Comparison of ENCODE assay signal across 25 cellular contexts in the genomic region with DNA sequence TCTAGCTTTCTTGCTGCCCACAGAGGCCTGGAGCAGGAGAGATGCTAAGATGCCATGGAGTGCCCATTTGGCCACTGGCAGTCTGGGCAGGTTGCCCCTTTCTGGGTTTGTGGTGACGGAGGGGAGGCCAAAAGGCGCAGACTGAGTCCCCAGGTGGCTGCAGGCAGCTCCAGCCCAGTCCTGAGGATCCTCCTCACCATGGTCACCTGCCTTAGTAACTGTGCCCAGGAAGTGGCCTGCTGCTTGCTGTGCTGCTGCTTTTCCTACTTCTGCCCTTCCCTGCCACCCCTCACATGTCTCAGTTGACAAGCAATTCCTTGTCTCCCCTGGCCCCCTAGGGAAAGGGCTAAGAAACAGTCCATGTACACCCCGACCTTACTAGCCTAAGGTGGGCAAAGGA.
"Had no signal": no experiment of that assay in that cellular context is flagged by ENCODE, and none has a peak within 500 bp of the region (broad histone marks: within the 10 kb centered on the region; RNA-seq: fewer than 3 reads in every experiment).

No MANE protein-coding gene starts in this region.

- H3K27ac Mint-ChIP-seq: activated CD4-positive, alpha-beta T cell treated with anti-CD3 and anti-CD28 coated beads, Interleukin-2, amount 10 ng/mL, durations not matched to agents 24 days and 14 days; activated CD8-positive, alpha-beta memory T cell treated with anti-CD3 and anti-CD28 coated beads, Interleukin-2, amount 10 ng/mL, durations not matched to agents 7 days and 5 days; activated CD8-positive, alpha-beta T cell treated with anti-CD3 and anti-CD28 coated beads for 36 hours; activated naive CD4-positive, alpha-beta T cell treated with anti-CD3 and anti-CD28 coated beads, Interleukin-2, amount 10 ng/mL, durations not matched to agents 7 days and 5 days; endodermal cell; memory B cell; naive thymus-derived CD4-positive, alpha-beta T cell; stimulated activated naive B cell treated with anti-CD40 and anti-IgM and Interleukin-4, amounts not matched to agents 10 μg/mL and 1 μg/mL and 100 μg/mL, for 72 hours had no signal

- H3K4me1 ChIP-seq: sigmoid colon, upper lobe of right lung had no signal

- H3K36me3 Mint-ChIP-seq: activated CD8-positive, alpha-beta memory T cell treated with anti-CD3 and anti-CD28 coated beads, Interleukin-2, amount 10 ng/mL, durations not matched to agents 7 days and 5 days; activated naive CD4-positive, alpha-beta T cell treated with anti-CD3 and anti-CD28 coated beads, Interleukin-2, amount 10 ng/mL, durations not matched to agents 7 days and 5 days; memory B cell; naive thymus-derived CD4-positive, alpha-beta T cell; stimulated activated naive B cell treated with anti-CD40 and anti-IgM and Interleukin-4, amounts not matched to agents 10 μg/mL and 1 μg/mL and 100 μg/mL, for 72 hours had no signal

- H3K27me3 ChIP-seq: upper lobe of right lung had no signal

- H3K4me3 Mint-ChIP-seq: activated CD4-positive, alpha-beta T cell treated with anti-CD3 and anti-CD28 coated beads, Interleukin-2, amount 10 ng/mL, durations not matched to agents 24 days and 14 days; activated CD8-positive, alpha-beta memory T cell treated with anti-CD3 and anti-CD28 coated beads, Interleukin-2, amount 10 ng/mL, durations not matched to agents 7 days and 5 days; activated CD8-positive, alpha-beta T cell treated with anti-CD3 and anti-CD28 coated beads for 36 hours; activated naive CD4-positive, alpha-beta T cell treated with anti-CD3 and anti-CD28 coated beads, Interleukin-2, amount 10 ng/mL, durations not matched to agents 7 days and 5 days; endodermal cell; memory B cell; naive thymus-derived CD4-positive, alpha-beta T cell; neural crest cell; stimulated activated naive B cell treated with anti-CD40 and anti-IgM and Interleukin-4, amounts not matched to agents 10 μg/mL and 1 μg/mL and 100 μg/mL, for 72 hours had no signal

- H3K4me1 Mint-ChIP-seq: activated CD4-positive, alpha-beta T cell treated with anti-CD3 and anti-CD28 coated beads, Interleukin-2, amount 10 ng/mL, durations not matched to agents 24 days and 14 days; activated CD8-positive, alpha-beta memory T cell treated with anti-CD3 and anti-CD28 coated beads, Interleukin-2, amount 10 ng/mL, durations not matched to agents 7 days and 5 days; activated naive CD4-positive, alpha-beta T cell treated with anti-CD3 and anti-CD28 coated beads, Interleukin-2, amount 10 ng/mL, durations not matched to agents 7 days and 5 days; memory B cell had no signal

- H3K27me3 Mint-ChIP-seq: activated CD8-positive, alpha-beta T cell treated with anti-CD3 and anti-CD28 coated beads for 36 hours had no signal

- H3K9me3 Mint-ChIP-seq: activated CD4-positive, alpha-beta T cell treated with anti-CD3 and anti-CD28 coated beads, Interleukin-2, amount 10 ng/mL, durations not matched to agents 24 days and 14 days; activated CD8-positive, alpha-beta T cell treated with anti-CD3 and anti-CD28 coated beads for 36 hours; activated naive CD4-positive, alpha-beta T cell treated with anti-CD3 and anti-CD28 coated beads, Interleukin-2, amount 10 ng/mL, durations not matched to agents 7 days and 5 days; endodermal cell; memory B cell; neural crest cell; stimulated activated naive B cell treated with anti-CD40 and anti-IgM and Interleukin-4, amounts not matched to agents 10 μg/mL and 1 μg/mL and 100 μg/mL, for 72 hours had no signal

- H3K27ac ChIP-seq: epithelial cell of prostate, sigmoid colon, thoracic aorta, upper lobe of right lung, VCaP had no signal

- H3K36me3 ChIP-seq: sigmoid colon, thoracic aorta, upper lobe of right lung had no signal

- H3K4me3 ChIP-seq: sigmoid colon, thoracic aorta, upper lobe of right lung had no signal

- DNase-seq: activated CD4-positive, alpha-beta T cell treated with anti-CD3 and anti-CD28 coated beads, Interleukin-2, amount 10 ng/mL, durations not matched to agents 24 days and 14 days; activated CD8-positive, alpha-beta memory T cell treated with anti-CD3 and anti-CD28 coated beads, Interleukin-2, amount 10 ng/mL, durations not matched to agents 7 days and 5 days; activated CD8-positive, alpha-beta T cell treated with anti-CD3 and anti-CD28 coated beads for 36 hours; activated effector memory CD4-positive, alpha-beta T cell treated with anti-CD3 and anti-CD28 coated beads, Interleukin-2, amount 50 U/mL, for 16 hours; activated naive CD4-positive, alpha-beta T cell treated with anti-CD3 and anti-CD28 coated beads, Interleukin-2, amount 10 ng/mL, durations not matched to agents 7 days and 5 days; activated T-cell treated with anti-CD3 and anti-CD28 coated beads for 4 hours; amygdala; cortex of kidney; endodermal cell; foreskin fibroblast; kidney glomerular epithelial cell; left ventricle myocardium superior; naive thymus-derived CD4-positive, alpha-beta T cell; retina; sigmoid colon; stimulated activated CD4-positive, alpha-beta T cell treated with anti-CD3 and anti-CD28 coated beads, Interleukin-2, amount 100 ng/mL, for 48 hours; stimulated activated CD8-positive, alpha-beta memory T cell treated with anti-CD3 and anti-CD28 coated beads, Interleukin-4, amount 100 ng/mL, for 48 hours; stimulated activated naive B cell treated with anti-CD40 and anti-IgM and Interleukin-4, amounts not matched to agents 10 μg/mL and 1 μg/mL and 100 μg/mL, for 72 hours; SW 1271; upper lobe of right lung had no signal

- H3K9me3 ChIP-seq: sigmoid colon, thoracic aorta, upper lobe of right lung had no signal
